1 cellular context compared by ENCODE assay signal in the genomic region with DNA sequence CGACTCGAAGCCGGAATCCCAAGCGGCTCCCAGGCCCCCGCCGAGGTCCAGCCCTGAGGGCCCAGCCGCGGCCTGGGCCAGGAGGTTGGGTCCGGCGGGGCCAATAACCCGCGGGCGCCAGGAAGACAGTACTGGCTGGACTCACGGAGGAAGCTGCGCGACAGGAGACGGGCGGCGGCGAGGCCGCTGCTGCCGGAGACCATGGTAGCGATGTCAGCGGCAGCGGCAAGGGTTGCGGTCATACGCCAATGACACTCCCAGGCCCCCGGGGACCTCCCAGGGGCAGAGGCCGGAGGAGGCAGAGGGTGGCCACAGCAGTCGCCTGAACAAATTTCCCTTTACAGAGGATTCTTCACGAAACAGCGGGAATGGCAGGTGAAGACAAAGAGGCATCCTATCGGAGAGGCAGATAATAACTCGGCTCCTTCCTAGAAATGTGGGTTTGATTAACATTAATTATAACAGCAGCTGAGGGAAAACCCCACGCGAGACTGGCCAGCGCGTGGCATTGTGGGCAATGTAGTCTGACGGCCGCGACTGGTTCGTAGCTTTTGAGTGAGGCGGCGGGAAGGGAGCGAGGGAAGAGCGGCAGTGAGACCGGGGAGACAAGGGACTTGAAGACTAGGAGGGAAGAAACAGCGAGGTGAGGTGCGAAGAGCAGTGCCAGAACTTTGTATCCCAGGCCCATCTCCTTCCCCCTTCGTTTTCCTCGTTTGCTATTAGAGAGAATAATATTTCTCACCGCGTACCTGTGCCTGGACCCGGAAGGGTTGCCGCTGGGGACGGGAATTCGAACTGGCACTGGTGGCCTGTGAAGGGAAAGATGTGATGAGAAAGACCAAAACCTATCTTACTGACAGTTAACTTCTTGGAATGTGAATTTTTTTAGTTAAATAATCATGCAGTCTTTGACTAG.
TF ChIP-seq lines count a peak whose summit lies in the region.

A gene (minus strand): TSS at position 253 of the 916 bp plus-strand sequence. CDS start 11 bp downstream, at position 242.

TF ChIP-seq in WTC11, 78 proteins besides CTCF, POLR2A, EP300 and RAD21 (continued from another document):
- TF ChIP-seq, protein P1, sequence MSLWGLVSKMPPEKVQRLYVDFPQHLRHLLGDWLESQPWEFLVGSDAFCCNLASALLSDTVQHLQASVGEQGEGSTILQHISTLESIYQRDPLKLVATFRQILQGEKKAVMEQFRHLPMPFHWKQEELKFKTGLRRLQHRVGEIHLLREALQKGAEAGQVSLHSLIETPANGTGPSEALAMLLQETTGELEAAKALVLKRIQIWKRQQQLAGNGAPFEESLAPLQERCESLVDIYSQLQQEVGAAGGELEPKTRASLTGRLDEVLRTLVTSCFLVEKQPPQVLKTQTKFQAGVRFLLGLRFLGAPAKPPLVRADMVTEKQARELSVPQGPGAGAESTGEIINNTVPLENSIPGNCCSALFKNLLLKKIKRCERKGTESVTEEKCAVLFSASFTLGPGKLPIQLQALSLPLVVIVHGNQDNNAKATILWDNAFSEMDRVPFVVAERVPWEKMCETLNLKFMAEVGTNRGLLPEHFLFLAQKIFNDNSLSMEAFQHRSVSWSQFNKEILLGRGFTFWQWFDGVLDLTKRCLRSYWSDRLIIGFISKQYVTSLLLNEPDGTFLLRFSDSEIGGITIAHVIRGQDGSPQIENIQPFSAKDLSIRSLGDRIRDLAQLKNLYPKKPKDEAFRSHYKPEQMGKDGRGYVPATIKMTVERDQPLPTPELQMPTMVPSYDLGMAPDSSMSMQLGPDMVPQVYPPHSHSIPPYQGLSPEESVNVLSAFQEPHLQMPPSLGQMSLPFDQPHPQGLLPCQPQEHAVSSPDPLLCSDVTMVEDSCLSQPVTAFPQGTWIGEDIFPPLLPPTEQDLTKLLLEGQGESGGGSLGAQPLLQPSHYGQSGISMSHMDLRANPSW (CRISPR knock-in tag; conservative IDR thresholded peaks at IDR 0.05; ENCODE audit: low read depth), result no peak
- TF ChIP-seq TEAD1 (CRISPR knock-in tag; IDR thresholded peaks at IDR 0.05) (no peak), GABPB1 (CRISPR knock-in tag; IDR thresholded peaks at IDR 0.05) (peak; percentile 61; the same call in 1 of the 2 replicates)
